1 cellular context compared by ENCODE assay signal in genomic region chr22:20531404-20532181, GRCh38.
TF ChIP-seq lines count a peak whose summit lies in the region.

No MANE protein-coding gene starts in this region.

TF ChIP-seq in HEK293, 187 proteins besides CTCF, POLR2A, EP300 and RAD21 (continued from another document and continues in another):
- TF ChIP-seq ZNF704 (tag by site-specific recombination; IDR thresholded peaks at IDR 0.05): no peak
- TF ChIP-seq ZFP37 (tag by site-specific recombination; IDR thresholded peaks at IDR 0.05): no peak
- TF ChIP-seq ZNF777 (tag by site-specific recombination; IDR thresholded peaks at IDR 0.05; ENCODE audit: borderline replicate concordance): no peak
- TF ChIP-seq ZNF175 (tag by site-specific recombination; IDR thresholded peaks at IDR 0.05): no peak
- no peak for TF ChIP-seq ZEB2 (tag by site-specific recombination; IDR thresholded peaks at IDR 0.05)
- no peak for TF ChIP-seq MZF1 (tag by site-specific recombination; IDR thresholded peaks at IDR 0.05; ENCODE audit: borderline replicate concordance)
- TF ChIP-seq ZBTB7A (tag by site-specific recombination; IDR thresholded peaks at IDR 0.05; ENCODE audit: low read depth): no peak
- TF ChIP-seq ZNF398 (tag by site-specific recombination; IDR thresholded peaks at IDR 0.05): peak; percentile 19; the same call in 1 of the 2 replicates
- TF ChIP-seq ZNF629 (tag by site-specific recombination; IDR thresholded peaks at IDR 0.05): 0 out of 2 replicates have a peak, but pooled peaks have one; percentile 10
- TF ChIP-seq ZNF140 (tag by site-specific recombination; IDR thresholded peaks at IDR 0.05): no peak
- no peak for TF ChIP-seq ZNF580 (tag by site-specific recombination; IDR thresholded peaks at IDR 0.05)
- TF ChIP-seq ZNF366 (tag by site-specific recombination; conservative IDR thresholded peaks at IDR 0.05): no peak
- TF ChIP-seq ELK4 (IDR thresholded peaks at IDR 0.05; ENCODE audit: borderline replicate concordance, low read depth, low read length): no peak
- TF ChIP-seq ZNF114 (tag by site-specific recombination; IDR thresholded peaks at IDR 0.05): no peak
- TF ChIP-seq ZBTB8A (tag by site-specific recombination; IDR thresholded peaks at IDR 0.05): peak; percentile 61
- no peak for TF ChIP-seq ZNF202 (tag by site-specific recombination; IDR thresholded peaks at IDR 0.05; ENCODE audit: borderline replicate concordance)
- TF ChIP-seq ZFHX2 (tag by site-specific recombination; conservative IDR thresholded peaks at IDR 0.05): peak; percentile 92
- no peak for TF ChIP-seq ZNF112 (tag by site-specific recombination; IDR thresholded peaks at IDR 0.05)
- peak; percentile 41 for TF ChIP-seq PATZ1 (tag by site-specific recombination; IDR thresholded peaks at IDR 0.05)
- TF ChIP-seq OSR2 (tag by site-specific recombination; IDR thresholded peaks at IDR 0.05): peak; percentile 55
- TF ChIP-seq ZNF658 (tag by site-specific recombination; IDR thresholded peaks at IDR 0.05): no peak
- no peak for TF ChIP-seq ZNF664 (tag by site-specific recombination; IDR thresholded peaks at IDR 0.05)
- 0 out of 2 replicates have a peak, but pooled peaks have one; percentile 15 for TF ChIP-seq ZBTB48 (tag by site-specific recombination; IDR thresholded peaks at IDR 0.05)
- peak; percentile 53; the same call in 1 of the 2 replicates for TF ChIP-seq ZNF324 (tag by site-specific recombination; IDR thresholded peaks at IDR 0.05)
- no peak for TF ChIP-seq KLF16 (tag by site-specific recombination; IDR thresholded peaks at IDR 0.05)
- peak; percentile 15; the same call in 1 of the 2 replicates for TF ChIP-seq WT1 (tag by site-specific recombination; IDR thresholded peaks at IDR 0.05)
- TF ChIP-seq BCL11B (tag by site-specific recombination; IDR thresholded peaks at IDR 0.05; ENCODE audit: low read depth): no peak
- TF ChIP-seq ZNF76 (tag by site-specific recombination; IDR thresholded peaks at IDR 0.05; ENCODE audit: borderline replicate concordance, low read depth): peak; percentile 76; the same call in 1 of the 2 replicates
- TF ChIP-seq ZNF600 (tag by site-specific recombination; IDR thresholded peaks at IDR 0.05): peak; percentile 65; the same call in 1 of the 2 replicates
- no peak for TF ChIP-seq REST (tag by site-specific recombination; IDR thresholded peaks at IDR 0.05)
- TF ChIP-seq ZNF785 (tag by site-specific recombination; IDR thresholded peaks at IDR 0.05): no peak
- TF ChIP-seq ATF2 (tag by site-specific recombination; IDR thresholded peaks at IDR 0.05; ENCODE audit: low read depth): no peak
- peak; percentile 41; the same call in 1 of the 2 replicates for TF ChIP-seq ZBTB20 (tag by site-specific recombination; IDR thresholded peaks at IDR 0.05)
- TF ChIP-seq ZNF138 (tag by site-specific recombination; IDR thresholded peaks at IDR 0.05; ENCODE audit: borderline replicate concordance): no peak
- no peak for TF ChIP-seq ZNF2 (tag by site-specific recombination; IDR thresholded peaks at IDR 0.05)
- TF ChIP-seq ZNF518A (tag by site-specific recombination; conservative IDR thresholded peaks at IDR 0.05; ENCODE audit: low read depth): no peak
- no peak for TF ChIP-seq SETDB1 (IDR thresholded peaks at IDR 0.05; ENCODE audit: insufficient read length, low read length)
- no peak for TF ChIP-seq ZNF701 (tag by site-specific recombination; IDR thresholded peaks at IDR 0.05)
- TF ChIP-seq SP2 (tag by site-specific recombination; IDR thresholded peaks at IDR 0.05): peak; percentile 71
- no peak for TF ChIP-seq ZFP41 (tag by site-specific recombination; IDR thresholded peaks at IDR 0.05; ENCODE audit: borderline replicate concordance)
- no peak for TF ChIP-seq ZNF654 (tag by site-specific recombination; IDR thresholded peaks at IDR 0.05; ENCODE audit: low read depth)
- no peak for TF ChIP-seq ZNF350 (tag by site-specific recombination; IDR thresholded peaks at IDR 0.05)
- no peak for TF ChIP-seq ZNF610 (tag by site-specific recombination; IDR thresholded peaks at IDR 0.05; ENCODE audit: borderline replicate concordance)
- TF ChIP-seq HOXC10 (CRISPR knock-in tag; IDR thresholded peaks at IDR 0.05): no peak
- no peak for TF ChIP-seq ZNF571 (tag by site-specific recombination; IDR thresholded peaks at IDR 0.05)
